9 cellular contexts compared by ENCODE assay signal in genomic region chr6:168895102-168895812, GRCh38.
DNase-seq lines count a peak whose midpoint lies in the region; ATAC-seq and TF ChIP-seq lines count a peak whose summit lies in the region.
"Had no signal": no experiment of that assay in that cellular context is flagged by ENCODE, and none has a peak within 500 bp of the region (broad histone marks: within the 10 kb centered on the region; RNA-seq: fewer than 3 reads in every experiment).

No MANE protein-coding gene starts in this region.

- H3K27me3 Mint-ChIP-seq in CD14-positive monocyte (ENCODE audit: low read depth in 3 of 3), result peaks cover 3 to 4% (median 3%) of the 10 kb centered on the region in 3 donors
- H3K27me3 Mint-ChIP-seq in effector memory CD8-positive, alpha-beta T cell, result peaks cover 0 to 6% of the 10 kb centered on the region in 2 donors

- H3K9me3 Mint-ChIP-seq in CD14-positive monocyte, result peaks cover 0 to 9% (median 2%) of the 10 kb centered on the region in 7 donors
- no peaks in the 10 kb centered on the region for H3K9me3 Mint-ChIP-seq in effector memory CD8-positive, alpha-beta T cell
- H3K9me3 Mint-ChIP-seq: dendritic cell treated with granulocyte-macrophage colony-stimulating factor and Interleukin-4, amounts not matched to agents 40 ng/mL and 50 ng/mL, for 4 days had no signal

- peak; percentile 80 for ATAC-seq in GM19328 (IDR thresholded peaks at IDR 0.05; ENCODE audit: unreplicated experiment)
- ATAC-seq in HG03457 (IDR thresholded peaks at IDR 0.05; ENCODE audit: unreplicated experiment), result peak; percentile 84
- ATAC-seq in effector memory CD8-positive, alpha-beta T cell (replicated peaks), result peak; percentile 98

- TF ChIP-seq CTCF in CD14-positive monocyte (IDR thresholded peaks at IDR 0.05), result peak; percentile 85

- H3K36me3 Mint-ChIP-seq in CD14-positive monocyte, result no peaks in the 10 kb centered on the region
- no peaks in the 10 kb centered on the region for H3K36me3 Mint-ChIP-seq in effector memory CD8-positive, alpha-beta T cell (ENCODE audit: insufficient read depth)

- DNase-seq in CD14-positive monocyte (ENCODE audit: low spot score), result peak; percentile 66
- DNase-seq in NCI-H774 (lab: John Stamatoyannopoulos, UW), result peak; percentile 92
- DNase-seq in activated CD8-positive, alpha-beta memory T cell treated with anti-CD3 and anti-CD28 coated beads for 1 hour (ENCODE audit: extremely low read depth in 1 of 2, low read depth in 1 of 2), result peak; percentile 30 to 65
- DNase-seq in effector memory CD8-positive, alpha-beta T cell, result peak; percentile 75 to 85 (median 75)
- DNase-seq in mesenteric fat pad (ENCODE audit: low spot score), result peak; percentile 90
- DNase-seq in stimulated activated CD8-positive, alpha-beta memory T cell treated with anti-CD3 and anti-CD28 coated beads, Interleukin-15, amount 100 ng/mL, for 1 hour (ENCODE audit: low read depth), result peak; percentile 62

- intact Hi-C loops in CD14-positive monocyte (cut with micrococcal nuclease), result loop anchor here (5.0 to 10.0 kb wide), 2 partner anchors 1630 to 1632 kb away; no protein-coding TSS in a partner anchor

- peaks cover 5% of the 10 kb centered on the region for H3K4me1 Mint-ChIP-seq in CD14-positive monocyte
- H3K4me1 Mint-ChIP-seq in effector memory CD8-positive, alpha-beta T cell (ENCODE audit: low read depth in 2 of 2), result peaks cover 6 to 23% of the 10 kb centered on the region in 2 donors

- H3K4me3 Mint-ChIP-seq in CD14-positive monocyte, result peak overlapping the region in 1 of 2 donors; percentile 81
- peak overlapping the region; percentile 58 to 66 for H3K4me3 Mint-ChIP-seq in effector memory CD8-positive, alpha-beta T cell
- H3K4me3 Mint-ChIP-seq: dendritic cell treated with granulocyte-macrophage colony-stimulating factor and Interleukin-4, amounts not matched to agents 40 ng/mL and 50 ng/mL, for 4 days had no signal

- peak overlapping the region in 2 of 7 donors; percentile 21 to 37 for H3K27ac Mint-ChIP-seq in CD14-positive monocyte
- peak overlapping the region in 1 of 2 donors; percentile 80 for H3K27ac Mint-ChIP-seq in effector memory CD8-positive, alpha-beta T cell
- H3K27ac Mint-ChIP-seq: dendritic cell treated with granulocyte-macrophage colony-stimulating factor and Interleukin-4, amounts not matched to agents 40 ng/mL and 50 ng/mL, for 4 days had no signal

Comparison
In these comparisons a context has a peak if more than half of its experiments do, and no peak if none do; other contexts are left out.
1. Peak in every context shown above with its lines: DNase-seq and ATAC-seq.